In genomic region chr4:1011022-1011694, GRCh38 we compare ENCODE assay signal across 8 cellular contexts. TPM values are rescaled to one million over a fixed set of nuclear protein-coding genes. Genes with fewer than 3 reads are reported as not detected.
DNase-seq lines count a peak whose midpoint lies in the region; ATAC-seq and TF ChIP-seq lines count a peak whose summit lies in the region.

A gene with protein sequence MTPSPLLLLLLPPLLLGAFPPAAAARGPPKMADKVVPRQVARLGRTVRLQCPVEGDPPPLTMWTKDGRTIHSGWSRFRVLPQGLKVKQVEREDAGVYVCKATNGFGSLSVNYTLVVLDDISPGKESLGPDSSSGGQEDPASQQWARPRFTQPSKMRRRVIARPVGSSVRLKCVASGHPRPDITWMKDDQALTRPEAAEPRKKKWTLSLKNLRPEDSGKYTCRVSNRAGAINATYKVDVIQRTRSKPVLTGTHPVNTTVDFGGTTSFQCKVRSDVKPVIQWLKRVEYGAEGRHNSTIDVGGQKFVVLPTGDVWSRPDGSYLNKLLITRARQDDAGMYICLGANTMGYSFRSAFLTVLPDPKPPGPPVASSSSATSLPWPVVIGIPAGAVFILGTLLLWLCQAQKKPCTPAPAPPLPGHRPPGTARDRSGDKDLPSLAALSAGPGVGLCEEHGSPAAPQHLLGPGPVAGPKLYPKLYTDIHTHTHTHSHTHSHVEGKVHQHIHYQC (plus strand): TSS chr4:1011626. CDS start chr4:1012486, 860 bp downstream.

- ATAC-seq in CD8-positive, alpha-beta T cell = peak; percentile 55
- ATAC-seq in GM21737 (IDR thresholded peaks at IDR 0.05; ENCODE audit: unreplicated experiment) (peak; percentile 44), left lobe of liver (peak; percentile 60)

- peaks cover 12% of the 10 kb centered on the region for H3K4me1 Mint-ChIP-seq in CD8-positive, alpha-beta T cell (ENCODE audit: low read depth)
- peaks cover 20% of the 10 kb centered on the region for H3K4me1 Mint-ChIP-seq in activated CD4-positive, alpha-beta T cell treated with anti-CD3 and anti-CD28 coated beads, Interleukin-2, amount 10 ng/mL, durations not matched to agents 7 days and 5 days

- H3K4me3 ChIP-seq in CD8-positive, alpha-beta T cell (ENCODE audit: low read depth, low read length) = peak within 1 kb of the TSS; percentile 86
- H3K4me3 ChIP-seq in colonic mucosa = peak within 1 kb of the TSS; percentile 57

- no peak for TF ChIP-seq CTCF in CD8-positive, alpha-beta T cell (IDR thresholded peaks at IDR 0.05)
- TF ChIP-seq CTCF in colonic mucosa (IDR thresholded peaks at IDR 0.05) = no peak

- CTCF ChIA-PET in CD8-positive, alpha-beta T cell (lab: Charles Lee) = interaction anchor here (2.0 kb wide), 1 partner anchor 45 kb away, joined by 8 read pairs; no protein-coding TSS in a partner anchor
- CTCF ChIA-PET in activated CD4-positive, alpha-beta T cell treated with anti-CD3 and anti-CD28 coated beads, Interleukin-2, amount 10 ng/mL, durations not matched to agents 7 days and 5 days (lab: Charles Lee) = interaction anchor here (0.6 to 1.3 kb wide), 4 partner anchors 34 to 228 kb away, joined by 3 read pairs; no protein-coding TSS in a partner anchor

- peak within 1 kb of the TSS; percentile 63 to 70 for H3K9ac ChIP-seq in colonic mucosa (ENCODE audit: low read depth in 2 of 2, low read length in 2 of 2)

- no peaks in the 10 kb centered on the region for H3K9me3 ChIP-seq in CD8-positive, alpha-beta T cell (ENCODE audit: low read length)
- H3K9me3 ChIP-seq in colonic mucosa = no peaks in the 10 kb centered on the region

- H3K9me3 Mint-ChIP-seq in CD8-positive, alpha-beta T cell = no peaks in the 10 kb centered on the region
- H3K9me3 Mint-ChIP-seq in activated CD4-positive, alpha-beta T cell treated with anti-CD3 and anti-CD28 coated beads, Interleukin-2, amount 10 ng/mL, durations not matched to agents 7 days and 5 days = no peaks in the 10 kb centered on the region

- peak within 1 kb of the TSS; percentile 89 for H3K4me3 Mint-ChIP-seq in CD8-positive, alpha-beta T cell
- peak within 1 kb of the TSS; percentile 80 for H3K4me3 Mint-ChIP-seq in activated CD4-positive, alpha-beta T cell treated with anti-CD3 and anti-CD28 coated beads, Interleukin-2, amount 10 ng/mL, durations not matched to agents 7 days and 5 days

- peaks cover 25% of the 10 kb centered on the region for H3K27me3 Mint-ChIP-seq in CD8-positive, alpha-beta T cell (ENCODE audit: low read depth)
- H3K27me3 Mint-ChIP-seq in activated CD4-positive, alpha-beta T cell treated with anti-CD3 and anti-CD28 coated beads, Interleukin-2, amount 10 ng/mL, durations not matched to agents 7 days and 5 days = peaks cover 27% of the 10 kb centered on the region

- peaks cover 4% of the 10 kb centered on the region for H3K36me3 Mint-ChIP-seq in CD8-positive, alpha-beta T cell
- peaks cover 1% of the 10 kb centered on the region for H3K36me3 Mint-ChIP-seq in activated CD4-positive, alpha-beta T cell treated with anti-CD3 and anti-CD28 coated beads, Interleukin-2, amount 10 ng/mL, durations not matched to agents 7 days and 5 days (ENCODE audit: low read depth)

- intact Hi-C loops in CD8-positive, alpha-beta T cell (cut with DNase I, micrococcal nuclease) = loop anchor here (2.0 to 5.0 kb wide), 3 partner anchors 156 to 336 kb away; partner anchors contain the start of genes CTBP1 (in 1 of the 2) and UVSSA (in 1 of the 2)
- intact Hi-C loops in colonic mucosa (cut with DNase I) = no loop called here

- POLR2A ChIA-PET in CD8-positive, alpha-beta T cell (lab: Charles Lee) = interaction anchor here (0.7 to 1.2 kb wide), 2 partner anchors 25 to 79 kb away, joined by 3 to 4 read pairs; partner anchors contain the start of genes GAK, IDUA and TMEM175
- POLR2A ChIA-PET in activated CD4-positive, alpha-beta T cell treated with anti-CD3 and anti-CD28 coated beads, Interleukin-2, amount 10 ng/mL, durations not matched to agents 7 days and 5 days (lab: Charles Lee) = no interaction called here

- peak within 1 kb of the TSS; percentile 65 for H3K27ac ChIP-seq in CD8-positive, alpha-beta T cell (ENCODE audit: low read depth, low read length)
- peak within 1 kb of the TSS; percentile 72 for H3K27ac ChIP-seq in colonic mucosa

- no peaks in the 10 kb centered on the region for H3K36me3 ChIP-seq in CD8-positive, alpha-beta T cell (ENCODE audit: insufficient read depth, low read length)
- H3K36me3 ChIP-seq in colonic mucosa = no peaks in the 10 kb centered on the region

- peak within 1 kb of the TSS; percentile 96 for H3K27ac Mint-ChIP-seq in CD8-positive, alpha-beta T cell
- H3K27ac Mint-ChIP-seq in activated CD4-positive, alpha-beta T cell treated with anti-CD3 and anti-CD28 coated beads, Interleukin-2, amount 10 ng/mL, durations not matched to agents 7 days and 5 days = peak within 1 kb of the TSS; percentile 96

- peaks cover 26% of the 10 kb centered on the region for H3K4me1 ChIP-seq in CD8-positive, alpha-beta T cell (ENCODE audit: insufficient read depth, low read length)
- peaks cover 7% of the 10 kb centered on the region for H3K4me1 ChIP-seq in colonic mucosa

- DNase-seq in CD8-positive, alpha-beta T cell = peak; percentile 83 to 94 (median 92)
- DNase-seq in NCI-H1048 (lab: John Stamatoyannopoulos, UW) (peak; percentile 80), colonic mucosa (peak; percentile 96), left lobe of liver (ENCODE audit: low spot score) (peak; percentile 94), middle frontal gyrus (ENCODE audit: extremely low spot score, low spot score) (no peak)
- peak; percentile 92 for DNase-seq in activated CD4-positive, alpha-beta T cell treated with anti-CD3 and anti-CD28 coated beads, Interleukin-2, amount 10 ng/mL, durations not matched to agents 7 days and 5 days
- peak; percentile 91 to 96 for DNase-seq in stimulated activated CD4-positive, alpha-beta T cell treated with anti-CD3 and anti-CD28 coated beads, Interleukin-1b, Interleukin-23, amount 100 ng/mL, for 4 hours (ENCODE audit: low read depth in 2 of 2)

- peaks cover 9% of the 10 kb centered on the region for H3K27me3 ChIP-seq in CD8-positive, alpha-beta T cell (ENCODE audit: insufficient read depth, low read length)
- H3K27me3 ChIP-seq in colonic mucosa = peaks cover 6% of the 10 kb centered on the region

RNA-seq across cellular contexts. Expression of the gene that starts here (rescaled TPM):
- total RNA-seq in CD8-positive, alpha-beta T cell = 10 to 100 TPM; 26.3 to 30.2 TPM
- total RNA-seq in activated CD4-positive, alpha-beta T cell treated with anti-CD3 and anti-CD28 coated beads, Interleukin-2, amount 10 ng/mL, durations not matched to agents 7 days and 5 days = 10 to 100 TPM; 10.5 to 10.6 TPM
- total RNA-seq in colonic mucosa = 10 to 100 TPM; 16.0 to 34.7 TPM
- 64.8 TPM for total RNA-seq in left lobe of liver
